17 cellular contexts compared by ENCODE assay signal in genomic region chr17:42411321-42411820, GRCh38. TPM values are rescaled to one million over a fixed set of nuclear protein-coding genes. Genes with fewer than 3 reads are reported as not detected.
DNase-seq lines count a peak whose midpoint lies in the region; ATAC-seq and TF ChIP-seq lines count a peak whose summit lies in the region.
"Had no signal": no experiment of that assay in that cellular context is flagged by ENCODE, and none has a peak within 500 bp of the region (broad histone marks: within the 10 kb centered on the region; RNA-seq: fewer than 3 reads in every experiment).

No MANE protein-coding gene starts in this region.

- H3K36me3 ChIP-seq in heart left ventricle (peaks cover 0 to 8% (median 0%) of the 10 kb centered on the region in 9 donors), esophagus (ENCODE audit: control insufficient read depth in 2 of 2, insufficient read depth in 2 of 2, low read length in 1 of 2) (no peaks in the 10 kb centered on the region), psoas muscle (ENCODE audit: insufficient read depth in 1 of 2, low read depth in 1 of 2) (peaks cover 0 to 4% of the 10 kb centered on the region in 2 donors), upper lobe of right lung (no peaks in the 10 kb centered on the region)

- H3K4me3 ChIP-seq in heart left ventricle = peak overlapping the region in 4 of 12 donors; percentile 2 to 30 (median 12)
- no peak overlapping the region for H3K4me3 ChIP-seq in esophagus (ENCODE audit: low read depth in 1 of 2, low read length in 2 of 2)
- peak overlapping the region; percentile 24 for H3K4me3 ChIP-seq in psoas muscle
- H3K4me3 ChIP-seq in upper lobe of right lung = no peak overlapping the region

- intact Hi-C loops in heart left ventricle (cut with DNase I) (no loop called here), left ventricle myocardium superior (cut with micrococcal nuclease) (no loop called here), psoas muscle (cut with DNase I) (no loop called here), upper lobe of right lung (cut with DNase I) (no loop called here)

- TF ChIP-seq CTCF in heart left ventricle (IDR thresholded peaks at IDR 0.05) = no peak
- no peak for TF ChIP-seq CTCF in psoas muscle (IDR thresholded peaks at IDR 0.05)
- no peak for TF ChIP-seq CTCF in upper lobe of right lung (IDR thresholded peaks at IDR 0.05)

- 14 to 29% (median 25%) methylated on average over 5 of the region's 5 CpGs for WGBS in heart left ventricle, 4 donors
- WGBS in esophagus, 2 donors = 16 to 26% methylated on average over 5 of the region's 5 CpGs
- 27 to 38% (median 31%) methylated on average over 5 of the region's 5 CpGs for WGBS in psoas muscle, 3 donors

- H3K9me3 ChIP-seq in heart left ventricle (no peaks in the 10 kb centered on the region), esophagus (ENCODE audit: control insufficient read depth in 2 of 2, insufficient read depth in 1 of 2, low read depth in 1 of 2, low read length in 1 of 2) (no peaks in the 10 kb centered on the region), psoas muscle (no peaks in the 10 kb centered on the region), upper lobe of right lung (no peaks in the 10 kb centered on the region)

- ATAC-seq in heart left ventricle = no peak
- no peak for ATAC-seq in left ventricle myocardium superior
- no peak for ATAC-seq in psoas muscle
- ATAC-seq in upper lobe of right lung = no peak
- ATAC-seq: left lobe of liver; naive thymus-derived CD8-positive, alpha-beta T cell had no signal

- H3K4me1 ChIP-seq in heart left ventricle (peaks cover 33 to 100% (median 95%) of the 10 kb centered on the region in 12 donors), esophagus (ENCODE audit: control insufficient read depth in 2 of 2, insufficient read depth in 2 of 2, low read length in 1 of 2) (peaks cover 0 to 20% of the 10 kb centered on the region in 2 donors), psoas muscle (peaks cover 79% of the 10 kb centered on the region), upper lobe of right lung (peaks cover 76% of the 10 kb centered on the region)

- DNase-seq in heart left ventricle = no peak
- no peak for DNase-seq in left ventricle myocardium superior
- no peak for DNase-seq in psoas muscle
- DNase-seq in upper lobe of right lung = no peak
- DNase-seq in stimulated activated CD8-positive, alpha-beta memory T cell treated with anti-CD3 and anti-CD28 coated beads, Interleukin-4, amount 100 ng/mL, for 48 hours = no peak
- no peak for DNase-seq in SK-N-DZ (ENCODE audit: low spot score)
- no peak for DNase-seq in DMS 273 treated with DMSO at 0.1 percent for 48 hours (lab: John Stamatoyannopoulos, UW)
- DNase-seq: 8988T; activated CD4-positive, alpha-beta memory T cell treated with anti-CD3 and anti-CD28 coated beads, Interleukin-2, amount 10 ng/mL, durations not matched to agents 7 days and 5 days; CD8-positive, alpha-beta memory T cell; erythroblast; naive thymus-derived CD8-positive, alpha-beta T cell; NCI-H1092 treated with DMSO at 0.1 percent for 48 hours; retina; stimulated activated CD4-positive, alpha-beta T cell treated with anti-CD3 and anti-CD28 coated beads, Interleukin-4, amount 100 ng/mL, for 1 hour had no signal

- H3K27ac ChIP-seq in heart left ventricle (peak overlapping the region; percentile 65 to 100 (median 82)), esophagus (ENCODE audit: low read depth in 2 of 2, low read length in 1 of 2) (peak overlapping the region; percentile 80 to 99), psoas muscle (peak overlapping the region; percentile 90), upper lobe of right lung (peak overlapping the region; percentile 79)

- TF ChIP-seq POLR2A in heart left ventricle (IDR thresholded peaks at IDR 0.05) = no peak

- H3K27me3 ChIP-seq in heart left ventricle (no peaks in the 10 kb centered on the region), esophagus (ENCODE audit: control insufficient read depth in 1 of 2, insufficient read depth in 2 of 2, low read length in 2 of 2) (no peaks in the 10 kb centered on the region), psoas muscle (ENCODE audit: insufficient read depth in 3 of 3, low read length in 2 of 3) (no peaks in the 10 kb centered on the region), upper lobe of right lung (no peaks in the 10 kb centered on the region)

RNA-seq across cellular contexts. Expression of gene CAVIN1, which starts 11.7 kb away (rescaled TPM):
- total RNA-seq in heart left ventricle (100 to 1,000 TPM; 195 to 318 (median 253) TPM), left ventricle myocardium superior (216 TPM), psoas muscle (100 to 1,000 TPM; 109 to 151 (median 128) TPM), upper lobe of right lung (342 TPM)
- polyA plus RNA-seq in heart left ventricle (100 to 1,000 TPM; 140 to 281 TPM), esophagus (10 to 100 TPM; 40.0 to 60.4 TPM), psoas muscle (10 to 100 TPM; 69.5 to 92.6 (median 92.0) TPM)
- polyA plus RNA-seq in SK-N-DZ (2014; cell fraction: cytosol; rRNA removed) = not detected in 2 replicates
- polyA plus RNA-seq in SK-N-DZ (2014; cell fraction: nucleus; rRNA removed) = not detected in 2 replicates
- total RNA-seq: naive thymus-derived CD8-positive, alpha-beta T cell had no signal
- polyA plus RNA-seq: CD8-positive, alpha-beta memory T cell had no signal

RNA-seq across cellular contexts. Expression of gene STAT3, which starts 23.1 kb away (rescaled TPM):
- total RNA-seq in heart left ventricle (100 to 1,000 TPM; 111 to 614 (median 148) TPM), left ventricle myocardium superior (146 TPM), psoas muscle (100 to 1,000 TPM in 3 of 4 donors, 10 to 100 TPM in 1; 67.3 to 279 (median 220) TPM), upper lobe of right lung (309 TPM)
- polyA plus RNA-seq in heart left ventricle (100 to 1,000 TPM in 1 of 2 donors, 10 to 100 TPM in 1; 36.0 to 152 TPM), esophagus (10 to 100 TPM; 30.8 to 64.2 TPM), psoas muscle (100 to 1,000 TPM in 1 of 3 donors, 10 to 100 TPM in 2; 95.6 to 111 (median 97.8) TPM)
- polyA plus RNA-seq in SK-N-DZ (2014; cell fraction: cytosol; rRNA removed) = 20.7 and 23.9 TPM in 2 replicates
- polyA plus RNA-seq in SK-N-DZ (2014; cell fraction: nucleus; rRNA removed) = 17.7 and 20.4 TPM in 2 replicates

RNA-seq across cellular contexts. Expression of gene ATP6V0A1, which starts 47.3 kb away (rescaled TPM):
- total RNA-seq in heart left ventricle (10 to 100 TPM; 30.3 to 65.9 (median 35.9) TPM), left ventricle myocardium superior (33.2 TPM), psoas muscle (100 to 1,000 TPM in 2 of 4 donors, 10 to 100 TPM in 2; 41.1 to 116 (median 89.6) TPM), upper lobe of right lung (109 TPM)
- polyA plus RNA-seq in heart left ventricle (10 to 100 TPM; 24.3 to 40.6 TPM), esophagus (10 to 100 TPM; 27.0 to 27.5 TPM), psoas muscle (10 to 100 TPM; 51.7 to 62.7 (median 61.0) TPM)
- 26.9 and 27.5 TPM in 2 replicates for polyA plus RNA-seq in SK-N-DZ (2014; cell fraction: cytosol; rRNA removed)
- 49.7 and 84.7 TPM in 2 replicates for polyA plus RNA-seq in SK-N-DZ (2014; cell fraction: nucleus; rRNA removed)
